In genomic region chr18:7329036-7329435, GRCh38 we compare ENCODE assay signal across 29 cellular contexts.
DNase-seq lines count a peak whose midpoint lies in the region; ATAC-seq, FAIRE-seq and TF ChIP-seq lines count a peak whose summit lies in the region.
"Had no signal": no experiment of that assay in that cellular context is flagged by ENCODE, and none has a peak within 500 bp of the region (broad histone marks: within the 10 kb centered on the region; RNA-seq: fewer than 3 reads in every experiment).

No MANE protein-coding gene starts in this region.

- H3K27me3 ChIP-seq in breast epithelium (no peaks in the 10 kb centered on the region), brain microvascular endothelial cell (replicated peaks) (no peaks in the 10 kb centered on the region), vagina (no peaks in the 10 kb centered on the region), pancreas (no peaks in the 10 kb centered on the region)
- H3K27me3 ChIP-seq: adrenal gland, hepatocyte, tibial artery had no signal

- CTCF ChIA-PET in MCF 10A (lab: Yijun Ruan, JAX), result interaction anchor here (1.8 kb wide), 1 partner anchor 238 kb away, joined by 5 read pairs; the partner anchor contains the start of gene PTPRM

- no peaks in the 10 kb centered on the region for H3K9me3 Mint-ChIP-seq in MCF 10A (ENCODE audit: unreplicated experiment)
- H3K9me3 Mint-ChIP-seq in stimulated activated naive B cell treated with anti-CD40 and anti-IgM and Interleukin-4, amounts not matched to agents 10 μg/mL and 1 μg/mL and 100 μg/mL, for 72 hours, result peaks cover 4 to 10% of the 10 kb centered on the region in 2 donors
- H3K9me3 Mint-ChIP-seq in effector memory CD8-positive, alpha-beta T cell, result peaks cover 0 to 10% of the 10 kb centered on the region in 2 donors

- POLR2A ChIA-PET in MCF 10A (lab: Yijun Ruan, JAX), result interaction anchor here (0.6 kb wide), 1 partner anchor 86 kb away, joined by 3 read pairs; no protein-coding TSS in a partner anchor

- no peak overlapping the region for H3K4me3 Mint-ChIP-seq in MCF 10A (ENCODE audit: unreplicated experiment)
- H3K4me3 Mint-ChIP-seq in stimulated activated naive B cell treated with anti-CD40 and anti-IgM and Interleukin-4, amounts not matched to agents 10 μg/mL and 1 μg/mL and 100 μg/mL, for 72 hours, result no peak overlapping the region
- no peak overlapping the region for H3K4me3 Mint-ChIP-seq in effector memory CD8-positive, alpha-beta T cell
- H3K4me3 Mint-ChIP-seq: activated CD8-positive, alpha-beta T cell treated with anti-CD3 and anti-CD28 coated beads, Interleukin-2, amount 10 ng/mL, durations not matched to agents 7 days and 5 days; CD8-positive, alpha-beta memory T cell; stimulated activated naive CD8-positive, alpha-beta T cell treated with anti-CD3 and anti-CD28 coated beads, Interleukin-15, amount 100 ng/mL, for 72 hours had no signal

- no peak overlapping the region for H3K27ac Mint-ChIP-seq in MCF 10A (ENCODE audit: low read depth, unreplicated experiment)
- no peak overlapping the region for H3K27ac Mint-ChIP-seq in stimulated activated naive B cell treated with anti-CD40 and anti-IgM and Interleukin-4, amounts not matched to agents 10 μg/mL and 1 μg/mL and 100 μg/mL, for 72 hours
- no peak overlapping the region for H3K27ac Mint-ChIP-seq in effector memory CD8-positive, alpha-beta T cell
- H3K27ac Mint-ChIP-seq: activated CD8-positive, alpha-beta T cell treated with anti-CD3 and anti-CD28 coated beads, Interleukin-2, amount 10 ng/mL, durations not matched to agents 7 days and 5 days; CD8-positive, alpha-beta memory T cell; stimulated activated naive CD8-positive, alpha-beta T cell treated with anti-CD3 and anti-CD28 coated beads, Interleukin-15, amount 100 ng/mL, for 72 hours had no signal

- TF ChIP-seq CTCF in MCF 10A (IDR thresholded peaks at IDR 0.05; ENCODE audit: unreplicated experiment) (no peak), breast epithelium (IDR thresholded peaks at IDR 0.05) (no peak), brain microvascular endothelial cell (IDR thresholded peaks at IDR 0.05; ENCODE audit: low read depth, low read length, missing control alignments) (no peak), vagina (IDR thresholded peaks at IDR 0.05) (no peak), pancreas (IDR thresholded peaks at IDR 0.05) (no peak)

- TF ChIP-seq POLR2A in breast epithelium (IDR thresholded peaks at IDR 0.05) (no peak), vagina (IDR thresholded peaks at IDR 0.05) (no peak)

- no peak for ATAC-seq in stimulated activated naive B cell treated with anti-CD40 and anti-IgM and Interleukin-4, amounts not matched to agents 10 μg/mL and 1 μg/mL and 100 μg/mL, for 72 hours (replicated peaks)
- no peak for ATAC-seq in effector memory CD8-positive, alpha-beta T cell (replicated peaks)
- no peak for ATAC-seq in pancreas
- ATAC-seq: activated CD8-positive, alpha-beta T cell treated with anti-CD3 and anti-CD28 coated beads, Interleukin-2, amount 10 ng/mL, durations not matched to agents 7 days and 5 days; HCT116; lower lobe of right lung; right cardiac atrium; stimulated activated naive CD8-positive, alpha-beta T cell treated with anti-CD3 and anti-CD28 coated beads, Interleukin-15, amount 100 ng/mL, for 72 hours had no signal

- peaks cover 27% of the 10 kb centered on the region for H3K4me1 Mint-ChIP-seq in MCF 10A (ENCODE audit: insufficient read depth, unreplicated experiment)
- peaks cover 0 to 2% of the 10 kb centered on the region in 2 donors for H3K4me1 Mint-ChIP-seq in stimulated activated naive B cell treated with anti-CD40 and anti-IgM and Interleukin-4, amounts not matched to agents 10 μg/mL and 1 μg/mL and 100 μg/mL, for 72 hours
- no peaks in the 10 kb centered on the region for H3K4me1 Mint-ChIP-seq in effector memory CD8-positive, alpha-beta T cell (ENCODE audit: low read depth in 2 of 2)
- H3K4me1 Mint-ChIP-seq: CD8-positive, alpha-beta memory T cell; stimulated activated naive CD8-positive, alpha-beta T cell treated with anti-CD3 and anti-CD28 coated beads, Interleukin-15, amount 100 ng/mL, for 72 hours had no signal

- in situ Hi-C loops in brain microvascular endothelial cell (cut with HindIII; ENCODE audit: low pct_ligation_motif_present, low sequenced_read_pairs), result no loop called here

- H3K4me1 ChIP-seq in breast epithelium, result no peaks in the 10 kb centered on the region
- H3K4me1 ChIP-seq in vagina, result no peaks in the 10 kb centered on the region
- H3K4me1 ChIP-seq in pancreas, result no peaks in the 10 kb centered on the region
- H3K4me1 ChIP-seq: adrenal gland, lower lobe of right lung, tibial artery had no signal

- no peaks in the 10 kb centered on the region for H3K27me3 Mint-ChIP-seq in MCF 10A (ENCODE audit: insufficient read depth, unreplicated experiment)
- H3K27me3 Mint-ChIP-seq in stimulated activated naive B cell treated with anti-CD40 and anti-IgM and Interleukin-4, amounts not matched to agents 10 μg/mL and 1 μg/mL and 100 μg/mL, for 72 hours, result no peaks in the 10 kb centered on the region
- no peaks in the 10 kb centered on the region for H3K27me3 Mint-ChIP-seq in effector memory CD8-positive, alpha-beta T cell
- H3K27me3 Mint-ChIP-seq: stimulated activated naive CD8-positive, alpha-beta T cell treated with anti-CD3 and anti-CD28 coated beads, Interleukin-15, amount 100 ng/mL, for 72 hours had no signal

- intact Hi-C loops in MCF 10A (cut with micrococcal nuclease), result no loop called here
- intact Hi-C loops in breast epithelium (cut with DNase I; ENCODE audit: low total_unique reads), result no loop called here
- intact Hi-C loops in vagina (cut with DNase I), result no loop called here
- intact Hi-C loops in pancreas (cut with DNase I), result no loop called here

- H3K27ac ChIP-seq in breast epithelium (no peak overlapping the region), brain microvascular endothelial cell (no peak overlapping the region), vagina (no peak overlapping the region), pancreas (no peak overlapping the region)
- H3K27ac ChIP-seq: 22Rv1, adrenal gland, hepatocyte, lower lobe of right lung, tibial artery had no signal

- no peak for FAIRE-seq in pancreas (lab: Jason Lieb, UNC)

- H3K4me3 ChIP-seq in breast epithelium (no peak overlapping the region), brain microvascular endothelial cell (ENCODE audit: low read depth, low read length) (no peak overlapping the region), vagina (no peak overlapping the region), pancreas (no peak overlapping the region)
- H3K4me3 ChIP-seq: adrenal gland, hepatocyte, lower lobe of right lung, tibial artery had no signal

- no peaks in the 10 kb centered on the region for H3K36me3 Mint-ChIP-seq in MCF 10A (ENCODE audit: insufficient read depth, unreplicated experiment)
- H3K36me3 Mint-ChIP-seq in stimulated activated naive B cell treated with anti-CD40 and anti-IgM and Interleukin-4, amounts not matched to agents 10 μg/mL and 1 μg/mL and 100 μg/mL, for 72 hours, result peaks cover 0 to 2% of the 10 kb centered on the region in 2 donors
- no peaks in the 10 kb centered on the region for H3K36me3 Mint-ChIP-seq in effector memory CD8-positive, alpha-beta T cell (ENCODE audit: insufficient read depth)
- H3K36me3 Mint-ChIP-seq: CD8-positive, alpha-beta memory T cell had no signal

- no peaks in the 10 kb centered on the region for H3K9me3 ChIP-seq in breast epithelium
- H3K9me3 ChIP-seq in vagina, result no peaks in the 10 kb centered on the region
- H3K9me3 ChIP-seq in pancreas, result no peaks in the 10 kb centered on the region
- H3K9me3 ChIP-seq: adrenal gland, lower lobe of right lung, tibial artery had no signal

- no peaks in the 10 kb centered on the region for H3K36me3 ChIP-seq in breast epithelium
- no peaks in the 10 kb centered on the region for H3K36me3 ChIP-seq in brain microvascular endothelial cell (replicated peaks)
- H3K36me3 ChIP-seq in vagina, result no peaks in the 10 kb centered on the region
- H3K36me3 ChIP-seq in pancreas, result no peaks in the 10 kb centered on the region
- H3K36me3 ChIP-seq: adrenal gland, lower lobe of right lung, tibial artery had no signal

- BruUV-seq in MCF 10A (replicated peaks; lab: Mats Ljungman, UMichigan), result no TSS peak

- DNase-seq in MCF 10A (ENCODE audit: unreplicated experiment) (peak; percentile 69), breast epithelium (ENCODE audit: low spot score in 2 of 2) (no peak), brain microvascular endothelial cell (peak; percentile 5), iris pigment epithelial cell (ENCODE audit: low read depth) (peak; percentile 61), vagina (ENCODE audit: extremely low spot score in 2 of 2) (no peak), pancreas (no peak)
- no peak for DNase-seq in stimulated activated naive B cell treated with anti-CD40 and anti-IgM and Interleukin-4, amounts not matched to agents 10 μg/mL and 1 μg/mL and 100 μg/mL, for 72 hours
- no peak for DNase-seq in effector memory CD8-positive, alpha-beta T cell
- DNase-seq: activated CD4-positive, CD25-positive, alpha-beta regulatory T cell treated with anti-CD3 and anti-CD28 coated beads, Interleukin-2, amount 50 U/mL, for 72 hours; activated CD8-positive, alpha-beta T cell treated with anti-CD3 and anti-CD28 coated beads, Interleukin-2, amount 10 ng/mL, durations not matched to agents 7 days and 5 days; activated gamma-delta T cell treated with Interleukin-2 at 50 U/mL for 16 hours; adrenal gland; CD8-positive, alpha-beta memory T cell; DND-41; foreskin fibroblast; KBM-7; lower lobe of right lung; MV-4-11; NCI-H69; occipital lobe; right cardiac atrium; stimulated activated CD4-positive, alpha-beta T cell treated with anti-CD3 and anti-CD28 coated beads, Interleukin-12 subunit alpha, Interleukin-12 subunit beta, amount 100 ng/mL, for 4 hours; stimulated activated CD4-positive, alpha-beta T cell treated with anti-CD3 and anti-CD28 coated beads, Interleukin-4, amount 100 ng/mL, for 4 hours; stimulated activated naive CD8-positive, alpha-beta T cell treated with anti-CD3 and anti-CD28 coated beads, Interleukin-15, amount 100 ng/mL, for 72 hours; SW 1271; tibial artery had no signal

- WGBS in pancreas, 2 donors, result 37 to 40% methylated on average over 3 of the region's 3 CpGs

Comparison
In these comparisons a context has a peak if more than half of its experiments do, and no peak if none do; other contexts are left out.
1. DNase-seq: peak in MCF 10A (single experiment), brain microvascular endothelial cell (single experiment) and iris pigment epithelial cell (single experiment); none in breast epithelium (0 of 2), vagina (0 of 2), stimulated activated naive B cell treated with anti-CD40 and anti-IgM and Interleukin-4, amounts not matched to agents 10 μg/mL and 1 μg/mL and 100 μg/mL, for 72 hours (single experiment), effector memory CD8-positive, alpha-beta T cell (0 of 3) and pancreas (0 of 6).